8 cellular contexts compared by ENCODE assay signal in the genomic region with DNA sequence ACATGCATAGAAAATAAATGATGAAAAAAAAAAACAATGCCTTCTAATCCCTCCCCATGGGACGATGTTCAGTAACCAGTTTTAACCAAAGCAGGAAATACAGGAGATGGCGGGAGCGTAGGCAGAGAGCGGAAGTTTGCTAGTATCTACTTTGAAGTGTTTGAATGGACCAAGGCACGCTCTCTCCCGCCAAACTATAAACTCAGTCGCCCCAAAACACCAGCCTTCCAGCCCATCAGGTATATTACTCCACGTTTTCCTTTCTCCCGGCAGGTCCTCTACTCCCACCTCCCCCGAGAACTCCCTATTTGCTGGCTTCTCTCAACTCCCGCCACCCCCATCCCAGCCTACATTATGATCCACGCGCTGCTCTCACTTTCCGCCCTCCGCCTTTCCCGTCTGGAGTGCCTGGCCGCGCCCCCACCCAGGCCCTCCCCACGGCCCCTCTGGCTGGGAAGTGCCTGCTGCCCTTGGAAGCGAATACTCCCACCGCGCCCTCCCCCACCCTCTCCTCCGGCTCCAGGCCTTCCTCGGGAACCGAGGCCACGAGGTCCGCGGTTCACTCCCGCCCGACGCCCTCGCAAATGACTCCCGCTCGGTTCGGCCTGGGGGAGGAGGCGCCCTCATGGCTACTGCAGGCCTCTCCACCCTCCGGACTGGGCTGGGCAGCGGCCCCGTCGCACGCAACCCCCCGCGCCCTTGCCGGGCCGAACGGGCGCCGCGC. TPM values are rescaled to one million over a fixed set of nuclear protein-coding genes. Genes with fewer than 3 reads are reported as not detected.
DNase-seq lines count a peak whose midpoint lies in the region; ATAC-seq and TF ChIP-seq lines count a peak whose summit lies in the region.

No MANE protein-coding gene starts in this region.

- H3K27ac ChIP-seq in SU-DHL-6 (ENCODE audit: low read depth, low read length) (peak overlapping the region; percentile 85), prostate gland (peak overlapping the region; percentile 96 to 97)

- under 1% methylated on average over 40 of the region's 49 CpGs for WGBS in prostate gland

- CTCF ChIA-PET in GM10248 (lab: Yijun Ruan, JAX): no interaction called here

- H3K9me3 ChIP-seq in SU-DHL-6 (ENCODE audit: insufficient read depth, low read length) (no peaks in the 10 kb centered on the region), prostate gland (no peaks in the 10 kb centered on the region)

- H3K4me2 ChIP-seq in SU-DHL-6 (ENCODE audit: low read depth, low read length, poor library complexity, severe bottlenecking): peak overlapping the region; percentile 84

- H3F3A ChIP-seq in SU-DHL-6 (ENCODE audit: insufficient read depth): peaks cover 9% of the 10 kb centered on the region; the same call in 1 of the 2 replicates

- TF ChIP-seq CTCF in GM10248 (IDR thresholded peaks at IDR 0.05; ENCODE audit: control extremely low read depth, extremely low read depth, low read depth, missing control alignments) (no peak), SU-DHL-6 (IDR thresholded peaks at IDR 0.05; ENCODE audit: insufficient read depth, low read length, poor library complexity, severe bottlenecking) (no peak), prostate gland (IDR thresholded peaks at IDR 0.05) (no peak)

- peak overlapping the region; percentile 99 for H3K4me3 ChIP-seq in SU-DHL-6 (ENCODE audit: insufficient read depth, low read length, poor library complexity, severe bottlenecking)
- H3K4me3 ChIP-seq in prostate gland: peak overlapping the region; percentile 98 to 99

- peak; percentile 19 for ATAC-seq in HG02759 (IDR thresholded peaks at IDR 0.05; ENCODE audit: unreplicated experiment)
- peak; percentile 62 for ATAC-seq in left ventricle myocardium superior
- ATAC-seq in GM18517 (IDR thresholded peaks at IDR 0.05; ENCODE audit: unreplicated experiment): no peak

- H3K4me1 ChIP-seq in prostate gland (replicated peaks): no peaks in the 10 kb centered on the region

- peaks cover 43% of the 10 kb centered on the region for H4K20me1 ChIP-seq in SU-DHL-6 (ENCODE audit: low read depth, low read length)

- H3K9ac ChIP-seq in SU-DHL-6 (ENCODE audit: low read length): peak overlapping the region; percentile 100

- no peaks in the 10 kb centered on the region for H3K9me2 ChIP-seq in SU-DHL-6 (replicated peaks; ENCODE audit: insufficient read depth, low read length)

- H3K79me2 ChIP-seq in SU-DHL-6 (ENCODE audit: insufficient read depth, low read length): peaks cover 58% of the 10 kb centered on the region

- H3K27me3 ChIP-seq in SU-DHL-6 (ENCODE audit: low read length) (no peaks in the 10 kb centered on the region), prostate gland (replicated peaks; ENCODE audit: insufficient read depth) (no peaks in the 10 kb centered on the region)

- no peak for TF ChIP-seq POLR2A in prostate gland (IDR thresholded peaks at IDR 0.05)

- H3K36me3 ChIP-seq in SU-DHL-6 (ENCODE audit: low read length): 0 out of 2 replicates have a peak, but pooled peaks cover 12% of the 10 kb centered on the region
- no peaks in the 10 kb centered on the region for H3K36me3 ChIP-seq in prostate gland

- DNase-seq in GM10248 (ENCODE audit: extremely low spot score): peak; percentile 59
- DNase-seq in NCI-H1105 (lab: John Stamatoyannopoulos, UW): peak; percentile 48
- DNase-seq in amniotic epithelial cell (ENCODE audit: low read depth): peak; percentile 60
- peak; percentile 72 for DNase-seq in left ventricle myocardium superior
- DNase-seq in prostate gland (ENCODE audit: low spot score): peak; percentile 53

- POLR2A ChIA-PET in GM10248 (lab: Yijun Ruan, JAX): interaction anchor here (0.6 to 1.6 kb wide), 4 partner anchors 10 to 99 kb away, joined by 3 to 7 read pairs (median 3); no protein-coding TSS in a partner anchor

- H2AFZ ChIP-seq in SU-DHL-6 (ENCODE audit: low read depth, low read length, severe bottlenecking): peak overlapping the region; percentile 55

- intact Hi-C loops in left ventricle myocardium superior (cut with micrococcal nuclease): loop anchor here (10.0 kb wide), 1 partner anchor 401 kb away; no protein-coding TSS in a partner anchor
- intact Hi-C loops in prostate gland (cut with DNase I): loop anchor here (5.0 to 10.0 kb wide), 4 partner anchors 209 to 649 kb away; a partner anchor contains a TSS

RNA-seq across cellular contexts. Expression of a gene that starts 0.7 kb away (rescaled TPM):
- total RNA-seq in left ventricle myocardium superior: 53.0 TPM
- 100 to 1,000 TPM in 1 of 2 donors, 10 to 100 TPM in 1; 86.1 to 109 TPM for total RNA-seq in prostate gland
